18 cellular contexts compared by ENCODE assay signal in genomic region chr15:40739042-40739441, GRCh38. TPM values are rescaled to one million over a fixed set of nuclear protein-coding genes. Genes with fewer than 3 reads are reported as not detected.
"Had no signal": no experiment of that assay in that cellular context is flagged by ENCODE, and none has a peak within 500 bp of the region (broad histone marks: within the 10 kb centered on the region; RNA-seq: fewer than 3 reads in every experiment).

No MANE protein-coding gene starts in this region.

- H3K9me3 Mint-ChIP-seq: activated T-cell treated with anti-CD3 and anti-CD28 coated beads, Interleukin-2, amount 50 U/mL, for 4 hours; effector memory CD8-positive, alpha-beta T cell; naive thymus-derived CD4-positive, alpha-beta T cell; type B pancreatic cell had no signal

- H3K27me3 Mint-ChIP-seq: effector memory CD8-positive, alpha-beta T cell; naive thymus-derived CD4-positive, alpha-beta T cell; progenitor cell of endocrine pancreas; type B pancreatic cell had no signal

- H3K9ac ChIP-seq: SK-N-SH had no signal

- H3K27me3 ChIP-seq: hepatocyte, neutrophil, right lobe of liver, suprapubic skin had no signal

- H3K4me2 ChIP-seq: hepatocyte, SK-N-SH had no signal

- DNase-seq: activated CD4-positive, alpha-beta T cell treated with anti-CD3 and anti-CD28 coated beads for 48 hours; activated T-cell treated with anti-CD3 and anti-CD28 coated beads, Interleukin-2, amount 50 U/mL, for 4 hours; effector memory CD8-positive, alpha-beta T cell; erythroblast; left colon; naive thymus-derived CD4-positive, alpha-beta T cell; SK-N-SH; stimulated activated CD4-positive, alpha-beta T cell treated with anti-CD3 and anti-CD28 coated beads, Interleukin-2, amount 100 ng/mL, for 24 hours; stimulated activated naive CD4-positive, alpha-beta T cell treated with Interleukin-2 at 50 U/mL for 16 hours had no signal

- H3K79me2 ChIP-seq: hepatocyte had no signal

- H3K4me3 ChIP-seq: coronary artery, hepatocyte, lung, right lobe of liver, suprapubic skin had no signal

- H3K9me3 ChIP-seq: neutrophil, right lobe of liver, SK-N-SH, suprapubic skin had no signal

- H3K27ac ChIP-seq: coronary artery, hepatocyte, neutrophil, right lobe of liver, suprapubic skin had no signal

- H3K4me3 Mint-ChIP-seq: activated T-cell treated with anti-CD3 and anti-CD28 coated beads, Interleukin-2, amount 50 U/mL, for 4 hours; effector memory CD8-positive, alpha-beta T cell; naive thymus-derived CD4-positive, alpha-beta T cell; type B pancreatic cell had no signal

- H3K4me1 ChIP-seq: suprapubic skin had no signal

- H3K27ac Mint-ChIP-seq: type B pancreatic cell had no signal

- ATAC-seq: activated T-cell treated with anti-CD3 and anti-CD28 coated beads, Interleukin-2, amount 50 U/mL, for 4 hours; effector memory CD8-positive, alpha-beta T cell; left colon; naive thymus-derived CD4-positive, alpha-beta T cell; right lobe of liver had no signal

RNA-seq across cellular contexts. Expression of gene C15orf62, which starts 30.7 kb away (rescaled TPM):
- total RNA-seq: cardiac septum had no signal
- polyA plus RNA-seq: SK-N-SH had no signal
